7 cellular contexts compared by ENCODE assay signal in genomic region chr10:6579193-6579903, GRCh38.
DNase-seq lines count a peak whose midpoint lies in the region; ATAC-seq, FAIRE-seq and TF ChIP-seq lines count a peak whose summit lies in the region.

No MANE protein-coding gene starts in this region.

- H3K4me1 Mint-ChIP-seq in activated naive CD8-positive, alpha-beta T cell (ENCODE audit: low read depth): peaks cover 67% of the 10 kb centered on the region
- H3K4me1 Mint-ChIP-seq in stimulated activated naive CD8-positive, alpha-beta T cell treated with anti-CD3 and anti-CD28 coated beads, Interleukin-15, Interleukin-2, amounts not matched to agents 100 ng/mL and 50 ng/mL, for 24 hours (ENCODE audit: low read depth): peaks cover 77% of the 10 kb centered on the region

- in situ Hi-C loops in KBM-7 (cut with MboI; ENCODE audit: low pct_unique_long_range_greater_than_20kb, low sequenced_read_pairs): no loop called here

- peak; percentile 49 for DNase-seq in KBM-7
- peak; percentile 65 for DNase-seq in left kidney (ENCODE audit: low read depth, low spot score)
- DNase-seq in D721Med (ENCODE audit: insufficient read length, low spot score): no peak
- DNase-seq in MV-4-11 (lab: John Stamatoyannopoulos, UW): no peak

- H3K27ac Mint-ChIP-seq in activated naive CD8-positive, alpha-beta T cell: peak overlapping the region; percentile 92
- H3K27ac Mint-ChIP-seq in stimulated activated naive CD8-positive, alpha-beta T cell treated with anti-CD3 and anti-CD28 coated beads, Interleukin-15, Interleukin-2, amounts not matched to agents 100 ng/mL and 50 ng/mL, for 24 hours: peak overlapping the region; percentile 99

- no peaks in the 10 kb centered on the region for H3K27me3 Mint-ChIP-seq in activated naive CD8-positive, alpha-beta T cell
- H3K27me3 Mint-ChIP-seq in stimulated activated naive CD8-positive, alpha-beta T cell treated with anti-CD3 and anti-CD28 coated beads, Interleukin-15, Interleukin-2, amounts not matched to agents 100 ng/mL and 50 ng/mL, for 24 hours: no peaks in the 10 kb centered on the region

- no peak for ATAC-seq in HG03439 (IDR thresholded peaks at IDR 0.05; ENCODE audit: unreplicated experiment)

- no peak for TF ChIP-seq CTCF in D721Med (IDR thresholded peaks at IDR 0.05; ENCODE audit: insufficient read depth, missing control alignments)

- no peaks in the 10 kb centered on the region for H3K9me3 Mint-ChIP-seq in activated naive CD8-positive, alpha-beta T cell (ENCODE audit: low read depth)
- H3K9me3 Mint-ChIP-seq in stimulated activated naive CD8-positive, alpha-beta T cell treated with anti-CD3 and anti-CD28 coated beads, Interleukin-15, Interleukin-2, amounts not matched to agents 100 ng/mL and 50 ng/mL, for 24 hours: no peaks in the 10 kb centered on the region

- no peak for FAIRE-seq in D721Med (lab: Jason Lieb, UNC)

- H3K4me3 Mint-ChIP-seq in activated naive CD8-positive, alpha-beta T cell: peak overlapping the region; percentile 87
- peak overlapping the region; percentile 94 for H3K4me3 Mint-ChIP-seq in stimulated activated naive CD8-positive, alpha-beta T cell treated with anti-CD3 and anti-CD28 coated beads, Interleukin-15, Interleukin-2, amounts not matched to agents 100 ng/mL and 50 ng/mL, for 24 hours

- peaks cover 23% of the 10 kb centered on the region for H3K36me3 Mint-ChIP-seq in activated naive CD8-positive, alpha-beta T cell
- H3K36me3 Mint-ChIP-seq in stimulated activated naive CD8-positive, alpha-beta T cell treated with anti-CD3 and anti-CD28 coated beads, Interleukin-15, Interleukin-2, amounts not matched to agents 100 ng/mL and 50 ng/mL, for 24 hours (ENCODE audit: low read depth): peaks cover 53% of the 10 kb centered on the region

Comparison
In these comparisons a context has a peak if more than half of its experiments do, and no peak if none do; other contexts are left out.
1. DNase-seq: peak in KBM-7 (single experiment) and left kidney (single experiment); none in D721Med (single experiment) and MV-4-11 (single experiment).